In the genomic region with DNA sequence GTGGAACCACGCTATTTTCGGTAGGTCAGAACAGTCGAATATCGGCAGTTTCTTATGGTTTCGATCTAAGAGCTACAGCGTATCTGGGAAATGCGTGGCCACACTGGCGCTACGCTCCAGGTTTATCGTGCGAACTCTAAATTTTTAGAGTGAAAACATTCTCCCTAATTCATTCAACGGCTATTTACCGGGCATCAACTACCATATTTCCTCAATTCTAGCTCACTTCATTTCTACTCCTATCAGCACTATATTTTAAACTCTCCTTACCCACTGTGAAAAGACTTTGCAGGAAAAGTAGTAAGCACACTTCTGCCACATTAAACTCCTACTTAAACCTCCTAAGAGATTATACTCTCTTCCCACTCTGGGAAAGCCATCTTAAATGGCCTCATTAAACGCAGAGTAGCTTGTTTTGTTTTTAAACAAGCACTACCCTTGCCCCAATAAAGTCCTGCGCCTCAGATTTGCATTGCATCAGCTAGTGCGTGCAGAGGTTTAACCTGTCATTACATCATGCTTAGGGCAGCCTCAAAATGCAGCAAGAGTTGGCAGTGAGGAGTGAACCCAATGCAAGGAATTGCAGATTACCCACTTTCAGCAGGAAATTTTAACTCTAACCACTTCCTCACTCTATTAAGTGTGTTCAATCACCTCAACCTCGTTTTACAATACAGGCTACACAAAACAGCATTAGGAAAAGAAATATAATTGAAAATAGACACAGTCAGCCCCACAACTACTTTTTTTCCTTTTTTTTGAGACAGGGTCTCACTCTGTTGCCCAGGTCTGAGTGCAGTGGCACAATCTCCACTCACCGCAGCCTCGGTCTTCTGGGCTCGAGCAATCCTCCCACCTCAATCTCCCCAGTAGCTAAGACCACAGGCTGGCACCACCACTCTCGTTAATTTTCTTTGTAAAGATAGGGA, we compare ENCODE assay signal across 1 cellular context.
TF ChIP-seq lines count a peak whose summit lies in the region.

No MANE protein-coding gene starts in this region.

TF ChIP-seq in HepG2, 621 proteins besides CTCF, POLR2A, EP300 and RAD21 (continued from another document and continues in another):
- TF ChIP-seq, protein P1, sequence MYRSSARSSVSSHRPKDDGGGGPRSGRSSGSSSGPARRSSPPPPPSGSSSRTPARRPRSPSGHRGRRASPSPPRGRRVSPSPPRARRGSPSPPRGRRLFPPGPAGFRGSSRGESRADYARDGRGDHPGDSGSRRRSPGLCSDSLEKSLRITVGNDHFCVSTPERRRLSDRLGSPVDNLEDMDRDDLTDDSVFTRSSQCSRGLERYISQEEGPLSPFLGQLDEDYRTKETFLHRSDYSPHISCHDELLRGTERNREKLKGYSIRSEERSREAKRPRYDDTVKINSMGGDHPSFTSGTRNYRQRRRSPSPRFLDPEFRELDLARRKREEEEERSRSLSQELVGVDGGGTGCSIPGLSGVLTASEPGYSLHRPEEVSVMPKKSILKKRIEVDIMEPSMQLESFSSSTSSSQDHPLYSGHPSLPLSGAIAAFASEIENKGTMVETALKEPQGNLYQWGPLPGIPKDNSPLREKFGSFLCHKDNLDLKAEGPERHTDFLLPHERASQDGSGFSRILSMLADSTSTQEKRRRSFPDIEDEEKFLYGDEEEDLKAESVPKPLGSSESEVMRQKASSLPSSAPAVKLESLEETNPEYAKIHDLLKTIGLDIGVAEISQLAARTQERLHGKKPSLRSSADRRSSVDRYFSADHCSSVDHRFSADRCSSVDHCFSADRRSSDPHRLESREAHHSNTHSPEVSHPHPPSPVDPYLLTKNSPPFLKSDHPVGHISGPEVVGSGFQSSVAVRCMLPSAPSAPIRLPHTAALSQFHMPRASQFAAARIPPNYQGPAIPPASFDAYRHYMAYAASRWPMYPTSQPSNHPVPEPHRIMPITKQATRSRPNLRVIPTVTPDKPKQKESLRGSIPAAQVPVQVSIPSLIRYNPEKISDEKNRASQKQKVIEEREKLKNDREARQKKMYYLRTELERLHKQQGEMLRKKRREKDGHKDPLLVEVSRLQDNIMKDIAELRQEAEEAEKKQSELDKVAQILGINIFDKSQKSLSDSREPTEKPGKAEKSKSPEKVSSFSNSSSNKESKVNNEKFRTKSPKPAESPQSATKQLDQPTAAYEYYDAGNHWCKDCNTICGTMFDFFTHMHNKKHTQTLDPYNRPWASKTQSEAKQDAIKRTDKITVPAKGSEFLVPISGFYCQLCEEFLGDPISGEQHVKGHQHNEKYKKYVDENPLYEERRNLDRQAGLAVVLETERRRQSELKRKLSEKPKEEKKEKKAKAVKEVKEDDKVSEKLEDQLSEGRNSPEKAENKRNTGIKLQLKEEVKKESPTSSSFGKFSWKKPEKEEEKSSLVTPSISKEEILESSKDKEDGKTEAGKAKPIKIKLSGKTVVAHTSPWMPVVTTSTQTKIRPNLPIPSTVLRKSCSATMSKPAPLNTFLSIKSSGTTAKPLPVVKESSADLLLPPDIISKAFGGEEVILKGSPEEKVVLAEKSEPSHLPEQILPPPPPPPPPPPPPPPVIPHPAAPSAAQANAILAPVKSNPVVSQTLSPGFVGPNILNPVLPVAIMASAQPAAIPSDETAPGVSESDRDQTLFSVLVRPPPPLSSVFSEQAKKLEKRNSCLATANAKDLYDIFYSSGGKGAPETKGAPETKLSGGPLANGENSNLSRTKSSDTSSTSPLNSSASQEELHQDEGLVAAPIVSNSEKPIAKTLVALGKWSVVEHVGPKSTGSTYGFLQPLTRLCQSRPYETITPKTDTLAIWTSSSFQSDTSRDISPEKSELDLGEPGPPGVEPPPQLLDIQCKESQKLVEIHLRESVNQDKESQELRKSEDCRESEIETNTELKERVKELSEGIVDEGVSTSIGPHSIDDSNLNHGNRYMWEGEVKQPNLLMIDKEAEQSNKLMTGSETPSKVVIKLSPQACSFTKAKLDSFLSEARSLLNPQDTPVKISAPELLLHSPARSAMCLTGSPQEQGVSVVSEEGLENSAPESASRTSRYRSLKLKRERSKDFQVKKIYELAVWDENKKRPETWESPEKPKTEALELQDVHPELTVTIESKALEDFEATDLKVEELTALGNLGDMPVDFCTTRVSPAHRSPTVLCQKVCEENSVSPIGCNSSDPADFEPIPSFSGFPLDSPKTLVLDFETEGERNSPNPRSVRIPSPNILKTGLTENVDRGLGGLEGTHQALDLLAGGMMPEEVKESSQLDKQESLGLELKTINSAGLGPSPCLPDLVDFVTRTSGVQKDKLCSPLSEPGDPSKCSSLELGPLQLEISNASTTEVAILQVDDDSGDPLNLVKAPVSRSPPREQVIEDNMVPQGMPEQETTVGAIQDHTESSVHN (CRISPR knock-in tag; IDR thresholded peaks at IDR 0.05): 0 out of 2 replicates have a peak, but pooled peaks have one; percentile 39
- TF ChIP-seq PPARG (CRISPR knock-in tag; conservative IDR thresholded peaks at IDR 0.05) (peak; percentile 87), ZNF879 (CRISPR knock-in tag; IDR thresholded peaks at IDR 0.05) (no peak), ADNP (CRISPR knock-in tag; IDR thresholded peaks at IDR 0.05) (no peak), ZNF605 (CRISPR knock-in tag; IDR thresholded peaks at IDR 0.05) (peak; percentile 53; the same call in 1 of the 2 replicates), CBX2 (IDR thresholded peaks at IDR 0.05; ENCODE audit: low read depth, low read length) (no peak), CBX2 (CRISPR knock-in tag; IDR thresholded peaks at IDR 0.05; ENCODE audit: low read depth) (no peak), NONO (IDR thresholded peaks at IDR 0.05) (no peak), NONO (CRISPR knock-in tag; conservative IDR thresholded peaks at IDR 0.05) (no peak), GATAD2A (CRISPR knock-in tag; IDR thresholded peaks at IDR 0.05) (peak; percentile 85), ZNF703 (CRISPR knock-in tag; IDR thresholded peaks at IDR 0.05; ENCODE audit: borderline replicate concordance) (no peak), MAFK (conservative IDR thresholded peaks at IDR 0.05 in 1 of 2, IDR thresholded peaks at IDR 0.05 in 1 of 2; ENCODE audit: low read length in 2 of 2) (no peak), NFIB (CRISPR knock-in tag; IDR thresholded peaks at IDR 0.05; ENCODE audit: borderline replicate concordance) (no peak), PHF20 (CRISPR knock-in tag; IDR thresholded peaks at IDR 0.05) (no peak), SETDB1 (CRISPR knock-in tag; IDR thresholded peaks at IDR 0.05; ENCODE audit: borderline replicate concordance) (no peak), POGZ (CRISPR knock-in tag; IDR thresholded peaks at IDR 0.05) (peak; percentile 5; the same call in 1 of the 2 replicates), SAFB2 (CRISPR knock-in tag; IDR thresholded peaks at IDR 0.05; ENCODE audit: borderline replicate concordance, low read depth) (no peak), POLR2AphosphoS5 (IDR thresholded peaks at IDR 0.05; ENCODE audit: low read depth, low read length) (peak; percentile 17; the same call in 1 of the 2 replicates), MXD4 (CRISPR knock-in tag; IDR thresholded peaks at IDR 0.05) (no peak), SKI (IDR thresholded peaks at IDR 0.05; ENCODE audit: partially characterized antibody) (no peak), ZNF766 (CRISPR knock-in tag; IDR thresholded peaks at IDR 0.05; ENCODE audit: borderline replicate concordance) (no peak), MYNN (CRISPR knock-in tag; IDR thresholded peaks at IDR 0.05; ENCODE audit: low read depth) (no peak), ZNF430 (CRISPR knock-in tag; IDR thresholded peaks at IDR 0.05) (no peak), POLR2AphosphoS2 (IDR thresholded peaks at IDR 0.05; ENCODE audit: low read depth, low read length) (peak; percentile 75; the same call in 1 of the 2 replicates), YY1 (IDR thresholded peaks at IDR 0.05; ENCODE audit: insufficient read depth, insufficient replicate concordance, low read depth, low read length) (no peak), RCOR2 (CRISPR knock-in tag; IDR thresholded peaks at IDR 0.05) (no peak; the same call in 1 of the 2 replicates), NR1H2 (CRISPR knock-in tag; IDR thresholded peaks at IDR 0.05; ENCODE audit: borderline replicate concordance, low read depth) (no peak), MLLT10 (CRISPR knock-in tag; IDR thresholded peaks at IDR 0.05) (no peak), ZNF136 (CRISPR knock-in tag; IDR thresholded peaks at IDR 0.05; ENCODE audit: low read depth) (no peak), ZNF816 (CRISPR knock-in tag; IDR thresholded peaks at IDR 0.05; ENCODE audit: borderline replicate concordance) (no peak)
- TF ChIP-seq, protein P2, sequence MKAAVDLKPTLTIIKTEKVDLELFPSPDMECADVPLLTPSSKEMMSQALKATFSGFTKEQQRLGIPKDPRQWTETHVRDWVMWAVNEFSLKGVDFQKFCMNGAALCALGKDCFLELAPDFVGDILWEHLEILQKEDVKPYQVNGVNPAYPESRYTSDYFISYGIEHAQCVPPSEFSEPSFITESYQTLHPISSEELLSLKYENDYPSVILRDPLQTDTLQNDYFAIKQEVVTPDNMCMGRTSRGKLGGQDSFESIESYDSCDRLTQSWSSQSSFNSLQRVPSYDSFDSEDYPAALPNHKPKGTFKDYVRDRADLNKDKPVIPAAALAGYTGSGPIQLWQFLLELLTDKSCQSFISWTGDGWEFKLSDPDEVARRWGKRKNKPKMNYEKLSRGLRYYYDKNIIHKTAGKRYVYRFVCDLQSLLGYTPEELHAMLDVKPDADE (CRISPR knock-in tag; IDR thresholded peaks at IDR 0.05): no peak
- TF ChIP-seq, protein P3, sequence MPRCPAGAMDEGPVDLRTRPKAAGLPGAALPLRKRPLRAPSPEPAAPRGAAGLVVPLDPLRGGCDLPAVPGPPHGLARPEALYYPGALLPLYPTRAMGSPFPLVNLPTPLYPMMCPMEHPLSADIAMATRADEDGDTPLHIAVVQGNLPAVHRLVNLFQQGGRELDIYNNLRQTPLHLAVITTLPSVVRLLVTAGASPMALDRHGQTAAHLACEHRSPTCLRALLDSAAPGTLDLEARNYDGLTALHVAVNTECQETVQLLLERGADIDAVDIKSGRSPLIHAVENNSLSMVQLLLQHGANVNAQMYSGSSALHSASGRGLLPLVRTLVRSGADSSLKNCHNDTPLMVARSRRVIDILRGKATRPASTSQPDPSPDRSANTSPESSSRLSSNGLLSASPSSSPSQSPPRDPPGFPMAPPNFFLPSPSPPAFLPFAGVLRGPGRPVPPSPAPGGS (CRISPR knock-in tag; IDR thresholded peaks at IDR 0.05): no peak
- TF ChIP-seq, protein P4, sequence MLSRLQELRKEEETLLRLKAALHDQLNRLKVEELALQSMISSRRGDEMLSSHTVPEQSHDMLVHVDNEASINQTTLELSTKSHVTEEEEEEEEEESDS (CRISPR knock-in tag; IDR thresholded peaks at IDR 0.05; ENCODE audit: borderline replicate concordance): no peak
- TF ChIP-seq, protein P5, sequence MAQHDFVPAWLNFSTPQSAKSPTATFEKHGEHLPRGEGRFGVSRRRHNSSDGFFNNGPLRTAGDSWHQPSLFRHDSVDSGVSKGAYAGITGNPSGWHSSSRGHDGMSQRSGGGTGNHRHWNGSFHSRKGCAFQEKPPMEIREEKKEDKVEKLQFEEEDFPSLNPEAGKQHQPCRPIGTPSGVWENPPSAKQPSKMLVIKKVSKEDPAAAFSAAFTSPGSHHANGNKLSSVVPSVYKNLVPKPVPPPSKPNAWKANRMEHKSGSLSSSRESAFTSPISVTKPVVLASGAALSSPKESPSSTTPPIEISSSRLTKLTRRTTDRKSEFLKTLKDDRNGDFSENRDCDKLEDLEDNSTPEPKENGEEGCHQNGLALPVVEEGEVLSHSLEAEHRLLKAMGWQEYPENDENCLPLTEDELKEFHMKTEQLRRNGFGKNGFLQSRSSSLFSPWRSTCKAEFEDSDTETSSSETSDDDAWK (CRISPR knock-in tag; IDR thresholded peaks at IDR 0.05): no peak
- TF ChIP-seq, protein P6, sequence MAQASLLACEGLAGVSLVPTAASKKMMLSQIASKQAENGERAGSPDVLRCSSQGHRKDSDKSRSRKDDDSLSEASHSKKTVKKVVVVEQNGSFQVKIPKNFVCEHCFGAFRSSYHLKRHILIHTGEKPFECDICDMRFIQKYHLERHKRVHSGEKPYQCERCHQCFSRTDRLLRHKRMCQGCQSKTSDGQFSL (CRISPR knock-in tag; IDR thresholded peaks at IDR 0.05): no peak
- TF ChIP-seq, protein P7, sequence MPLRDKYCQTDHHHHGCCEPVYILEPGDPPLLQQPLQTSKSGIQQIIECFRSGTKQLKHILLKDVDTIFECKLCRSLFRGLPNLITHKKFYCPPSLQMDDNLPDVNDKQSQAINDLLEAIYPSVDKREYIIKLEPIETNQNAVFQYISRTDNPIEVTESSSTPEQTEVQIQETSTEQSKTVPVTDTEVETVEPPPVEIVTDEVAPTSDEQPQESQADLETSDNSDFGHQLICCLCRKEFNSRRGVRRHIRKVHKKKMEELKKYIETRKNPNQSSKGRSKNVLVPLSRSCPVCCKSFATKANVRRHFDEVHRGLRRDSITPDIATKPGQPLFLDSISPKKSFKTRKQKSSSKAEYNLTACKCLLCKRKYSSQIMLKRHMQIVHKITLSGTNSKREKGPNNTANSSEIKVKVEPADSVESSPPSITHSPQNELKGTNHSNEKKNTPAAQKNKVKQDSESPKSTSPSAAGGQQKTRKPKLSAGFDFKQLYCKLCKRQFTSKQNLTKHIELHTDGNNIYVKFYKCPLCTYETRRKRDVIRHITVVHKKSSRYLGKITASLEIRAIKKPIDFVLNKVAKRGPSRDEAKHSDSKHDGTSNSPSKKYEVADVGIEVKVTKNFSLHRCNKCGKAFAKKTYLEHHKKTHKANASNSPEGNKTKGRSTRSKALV (CRISPR knock-in tag; IDR thresholded peaks at IDR 0.05): no peak; the same call in 1 of the 2 replicates
- TF ChIP-seq, protein P8, sequence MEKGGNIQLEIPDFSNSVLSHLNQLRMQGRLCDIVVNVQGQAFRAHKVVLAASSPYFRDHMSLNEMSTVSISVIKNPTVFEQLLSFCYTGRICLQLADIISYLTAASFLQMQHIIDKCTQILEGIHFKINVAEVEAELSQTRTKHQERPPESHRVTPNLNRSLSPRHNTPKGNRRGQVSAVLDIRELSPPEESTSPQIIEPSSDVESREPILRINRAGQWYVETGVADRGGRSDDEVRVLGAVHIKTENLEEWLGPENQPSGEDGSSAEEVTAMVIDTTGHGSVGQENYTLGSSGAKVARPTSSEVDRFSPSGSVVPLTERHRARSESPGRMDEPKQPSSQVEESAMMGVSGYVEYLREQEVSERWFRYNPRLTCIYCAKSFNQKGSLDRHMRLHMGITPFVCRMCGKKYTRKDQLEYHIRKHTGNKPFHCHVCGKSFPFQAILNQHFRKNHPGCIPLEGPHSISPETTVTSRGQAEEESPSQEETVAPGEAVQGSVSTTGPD (CRISPR knock-in tag; IDR thresholded peaks at IDR 0.05): no peak
- TF ChIP-seq, protein P9, sequence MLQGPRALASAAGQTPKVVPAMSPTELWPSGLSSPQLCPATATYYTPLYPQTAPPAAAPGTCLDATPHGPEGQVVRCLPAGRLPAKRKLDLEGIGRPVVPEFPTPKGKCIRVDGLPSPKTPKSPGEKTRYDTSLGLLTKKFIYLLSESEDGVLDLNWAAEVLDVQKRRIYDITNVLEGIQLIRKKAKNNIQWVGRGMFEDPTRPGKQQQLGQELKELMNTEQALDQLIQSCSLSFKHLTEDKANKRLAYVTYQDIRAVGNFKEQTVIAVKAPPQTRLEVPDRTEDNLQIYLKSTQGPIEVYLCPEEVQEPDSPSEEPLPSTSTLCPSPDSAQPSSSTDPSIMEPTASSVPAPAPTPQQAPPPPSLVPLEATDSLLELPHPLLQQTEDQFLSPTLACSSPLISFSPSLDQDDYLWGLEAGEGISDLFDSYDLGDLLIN (CRISPR knock-in tag; IDR thresholded peaks at IDR 0.05; ENCODE audit: borderline replicate concordance): no peak
